ENCODE assay signal across 20 cellular contexts in genomic region chr11:64055077-64055476, GRCh38. TPM values are rescaled to one million over a fixed set of nuclear protein-coding genes. Genes with fewer than 3 reads are reported as not detected.
DNase-seq lines count a peak whose midpoint lies in the region; ATAC-seq lines count a peak whose summit lies in the region.
"Had no signal": no experiment of that assay in that cellular context is flagged by ENCODE, and none has a peak within 500 bp of the region (broad histone marks: within the 10 kb centered on the region; RNA-seq: fewer than 3 reads in every experiment).

No MANE protein-coding gene starts in this region.

- H3K36me3 ChIP-seq in Karpas-422 (ENCODE audit: insufficient read depth, low read length) = no peaks in the 10 kb centered on the region
- H3K36me3 ChIP-seq: transverse colon had no signal

- ATAC-seq in Right ventricle myocardium superior (ENCODE audit: poor library complexity) (peak; percentile 71), GM21367 (IDR thresholded peaks at IDR 0.05; ENCODE audit: unreplicated experiment) (no peak), HG03378 (IDR thresholded peaks at IDR 0.05; ENCODE audit: unreplicated experiment) (no peak)
- ATAC-seq: foreskin keratinocyte had no signal

- no peaks in the 10 kb centered on the region; the same call in 1 of the 2 replicates for H3K4me1 ChIP-seq in Karpas-422 (ENCODE audit: low read length)
- H3K4me1 ChIP-seq: foreskin keratinocyte had no signal

- no peaks in the 10 kb centered on the region for H3K79me2 ChIP-seq in Karpas-422 (ENCODE audit: low read length)

- H3K9me3 ChIP-seq in Karpas-422 (ENCODE audit: low read length) = no peaks in the 10 kb centered on the region
- H3K9me3 ChIP-seq: transverse colon had no signal

- H3K27me3 ChIP-seq in Karpas-422 (ENCODE audit: low read length) = no peaks in the 10 kb centered on the region
- H3K27me3 ChIP-seq: transverse colon had no signal

- DNase-seq in EL (peak; percentile 4), Karpas-422 (peak; percentile 46), Right ventricle myocardium superior (peak; percentile 74), occipital lobe (lab: John Stamatoyannopoulos, UW) (peak; percentile 30), RKO (ENCODE audit: low spot score) (no peak)
- DNase-seq: DND-41; effector CD4-positive, alpha-beta T cell; foreskin keratinocyte; GOT3; kidney; mammary epithelial cell; NCI-H1105 treated with DMSO at 0.1 percent for 48 hours; NCI-H2081 treated with DMSO at 0.1 percent for 48 hours; NCI-H69; stimulated activated CD4-positive, alpha-beta T cell treated with anti-CD3 and anti-CD28 coated beads, Interleukin-2, amount 100 ng/mL, for 48 hours; stimulated activated naive CD4-positive, alpha-beta T cell; transverse colon had no signal

- no peak overlapping the region for H3K4me3 ChIP-seq in Karpas-422 (ENCODE audit: low read length)
- H3K4me3 ChIP-seq: transverse colon had no signal

- H3K27ac ChIP-seq in Karpas-422 (ENCODE audit: low read length) = no peak overlapping the region
- H3K27ac ChIP-seq: foreskin keratinocyte, transverse colon had no signal

- intact Hi-C loops in Right ventricle myocardium superior (cut with DNase I) = no loop called here

- H3K9ac ChIP-seq in Karpas-422 (ENCODE audit: low read length) = no peak overlapping the region

- H3K9me2 ChIP-seq in Karpas-422 (replicated peaks; ENCODE audit: insufficient read depth, low read length) = no peaks in the 10 kb centered on the region

- H2AFZ ChIP-seq in Karpas-422 (ENCODE audit: low read length) = no peak overlapping the region

- peaks cover 1% of the 10 kb centered on the region; the same call in 1 of the 2 replicates for H4K20me1 ChIP-seq in Karpas-422 (ENCODE audit: insufficient read depth, low read depth, low read length)

- no peak overlapping the region for H3K4me2 ChIP-seq in Karpas-422 (ENCODE audit: low read depth, low read length, poor library complexity, severe bottlenecking)

RNA-seq across cellular contexts. Expression of gene FLRT1, which starts 19.3 kb away (rescaled TPM):
- total RNA-seq in Karpas-422 (2014; rRNA removed; shearing (Covaris generic); ENCODE audit: low replicate concordance) = not detected in 2 replicates
- total RNA-seq in Right ventricle myocardium superior = 0.35 TPM
- total RNA-seq in occipital lobe = 5.0 TPM
- total RNA-seq: activated T-helper 1 cell treated with anti-CD3 and anti-CD28 coated beads, Interleukin-12 subunit alpha, Interleukin-12 subunit beta, Interleukin-2, Interleukin-4 antibody, amounts not matched to agents 30 ng/mL and 10 ng/mL and 1 ng/mL, durations not matched to agents 14 hours and 24 hours and 36 hours; foreskin keratinocyte had no signal
